ENCODE assay signal across 10 cellular contexts in the genomic region with DNA sequence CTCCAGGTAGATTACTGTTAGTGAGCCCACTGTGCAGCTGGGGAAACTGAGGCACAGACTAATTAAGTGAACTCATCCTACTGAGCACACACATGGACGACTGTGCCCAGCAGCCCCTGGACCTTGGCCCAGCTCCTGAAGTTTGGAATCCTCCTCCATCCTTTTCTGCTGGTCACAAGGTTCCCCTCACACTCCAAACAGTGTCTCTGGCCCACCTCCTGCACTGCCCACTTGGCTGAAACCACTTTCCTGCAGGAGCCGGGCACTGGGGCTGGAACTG. TPM values are rescaled to one million over a fixed set of nuclear protein-coding genes. Genes with fewer than 3 reads are reported as not detected.
DNase-seq lines count a peak whose midpoint lies in the region; ATAC-seq and TF ChIP-seq lines count a peak whose summit lies in the region.
"Had no signal": no experiment of that assay in that cellular context is flagged by ENCODE, and none has a peak within 500 bp of the region (broad histone marks: within the 10 kb centered on the region; RNA-seq: fewer than 3 reads in every experiment).

No MANE protein-coding gene starts in this region.

- no peak overlapping the region for H3K27ac Mint-ChIP-seq in activated T-helper 2 cell treated with anti-CD3 and anti-CD28 coated beads, Interferon-gamma antibody, Interleukin-2, Interleukin-4, amounts not matched to agents 10 μg/mL and 5 μg/mL and 100 μg/mL, durations not matched to agents 14 hours and 24 hours and 36 hours

- DNase-seq in fibroblast of lung (ENCODE audit: low read depth in 2 of 2) (no peak), psoas muscle (no peak), OCI-M1 (lab: John Stamatoyannopoulos, UW) (no peak)
- no peak for DNase-seq in activated T-helper 2 cell treated with anti-CD3 and anti-CD28 coated beads, Interferon-gamma antibody, Interleukin-2, Interleukin-4, amounts not matched to agents 10 μg/mL and 5 μg/mL and 100 μg/mL, durations not matched to agents 14 hours and 24 hours and 36 hours (ENCODE audit: low spot score)
- no peak for DNase-seq in activated CD8-positive, alpha-beta memory T cell treated with anti-CD3 and anti-CD28 coated beads for 24 hours
- DNase-seq: activated T-cell treated with anti-CD3 and anti-CD28 coated beads, Interleukin-2, amount 50 U/mL, for 72 hours; stimulated activated CD4-positive, alpha-beta T cell treated with anti-CD3 and anti-CD28 coated beads, Interleukin-15, amount 100 ng/mL, for 24 hours had no signal

- H3K4me2 ChIP-seq in BLaER1: peak overlapping the region; percentile 100
- peak overlapping the region; percentile 82 for H3K4me2 ChIP-seq in fibroblast of lung (ENCODE audit: extremely low read depth, insufficient read depth, low read length)

- 0 out of 2 replicates have a peak overlapping the region, but pooled peaks have one; percentile 89 for H3K9ac ChIP-seq in BLaER1
- H3K9ac ChIP-seq in fibroblast of lung (ENCODE audit: insufficient read depth, low read length): peak overlapping the region; percentile 52

- H3K9me3 Mint-ChIP-seq in activated T-helper 2 cell treated with anti-CD3 and anti-CD28 coated beads, Interferon-gamma antibody, Interleukin-2, Interleukin-4, amounts not matched to agents 10 μg/mL and 5 μg/mL and 100 μg/mL, durations not matched to agents 14 hours and 24 hours and 36 hours: no peaks in the 10 kb centered on the region
- H3K9me3 Mint-ChIP-seq: activated T-cell treated with anti-CD3 and anti-CD28 coated beads, Interleukin-2, amount 50 U/mL, for 72 hours had no signal

- no peak for TF ChIP-seq CTCF in WI38 (IDR thresholded peaks at IDR 0.05; ENCODE audit: low read depth, low read length)
- TF ChIP-seq CTCF in fibroblast of lung (conservative IDR thresholded peaks at IDR 0.05 in 1 of 2, IDR thresholded peaks at IDR 0.05 in 1 of 2; ENCODE audit: low read depth in 1 of 2, low read length in 2 of 2): no peak
- no peak for TF ChIP-seq CTCF in psoas muscle (IDR thresholded peaks at IDR 0.05)

- peaks cover 10% of the 10 kb centered on the region for H3K36me3 ChIP-seq in BLaER1
- no peaks in the 10 kb centered on the region for H3K36me3 ChIP-seq in fibroblast of lung (ENCODE audit: control insufficient read depth, insufficient read depth, low read length)
- no peaks in the 10 kb centered on the region for H3K36me3 ChIP-seq in psoas muscle (ENCODE audit: insufficient read depth in 1 of 2, low read depth in 1 of 2)

- 11 to 16% (median 13%) methylated on average over 2 of the region's 2 CpGs for WGBS in psoas muscle, 3 donors

- peaks cover 94% of the 10 kb centered on the region for H3K4me1 ChIP-seq in BLaER1
- H3K4me1 ChIP-seq in fibroblast of lung (ENCODE audit: control insufficient read depth, extremely low read depth, insufficient read depth, low read length): peaks cover 25% of the 10 kb centered on the region
- H3K4me1 ChIP-seq in psoas muscle: peaks cover 55% of the 10 kb centered on the region

- H4K20me1 ChIP-seq in BLaER1 (peaks cover 54% of the 10 kb centered on the region), fibroblast of lung (ENCODE audit: control insufficient read depth, extremely low read depth, insufficient read depth, low read length) (no peaks in the 10 kb centered on the region)

- no peaks in the 10 kb centered on the region for H3K27me3 Mint-ChIP-seq in activated T-helper 2 cell treated with anti-CD3 and anti-CD28 coated beads, Interferon-gamma antibody, Interleukin-2, Interleukin-4, amounts not matched to agents 10 μg/mL and 5 μg/mL and 100 μg/mL, durations not matched to agents 14 hours and 24 hours and 36 hours (ENCODE audit: low read depth)

- intact Hi-C loops in psoas muscle (cut with DNase I): no loop called here
- intact Hi-C loops in activated T-helper 2 cell treated with anti-CD3 and anti-CD28 coated beads, Interferon-gamma antibody, Interleukin-2, Interleukin-4, amounts not matched to agents 10 μg/mL and 5 μg/mL and 100 μg/mL, durations not matched to agents 14 hours and 24 hours and 36 hours (cut with micrococcal nuclease): loop anchor here (5.0 kb wide), 1 partner anchor 310 kb away; no protein-coding TSS in a partner anchor

- H3K4me3 ChIP-seq in BLaER1: no peak overlapping the region
- H3K4me3 ChIP-seq in WI38 (ENCODE audit: low read depth, low read length): peak overlapping the region; percentile 37
- no peak overlapping the region for H3K4me3 ChIP-seq in fibroblast of lung (replicated peaks in 1 of 4; ENCODE audit: control extremely low read depth in 1 of 4, insufficient read depth in 1 of 4, low read depth in 3 of 4, low read length in 4 of 4)
- H3K4me3 ChIP-seq in psoas muscle: peak overlapping the region; percentile 55

- no peaks in the 10 kb centered on the region for H3K79me2 ChIP-seq in fibroblast of lung (ENCODE audit: control insufficient read depth, insufficient read depth, low read length)

- peaks cover 9% of the 10 kb centered on the region for H3K36me3 Mint-ChIP-seq in activated T-helper 2 cell treated with anti-CD3 and anti-CD28 coated beads, Interferon-gamma antibody, Interleukin-2, Interleukin-4, amounts not matched to agents 10 μg/mL and 5 μg/mL and 100 μg/mL, durations not matched to agents 14 hours and 24 hours and 36 hours (ENCODE audit: low read depth)

- no peaks in the 10 kb centered on the region for H3K9me3 ChIP-seq in BLaER1
- H3K9me3 ChIP-seq in fibroblast of lung (ENCODE audit: control insufficient read depth, insufficient read depth, low read depth, low read length): no peaks in the 10 kb centered on the region
- H3K9me3 ChIP-seq in psoas muscle: no peaks in the 10 kb centered on the region

- no peak overlapping the region for H3K4me3 Mint-ChIP-seq in activated T-helper 2 cell treated with anti-CD3 and anti-CD28 coated beads, Interferon-gamma antibody, Interleukin-2, Interleukin-4, amounts not matched to agents 10 μg/mL and 5 μg/mL and 100 μg/mL, durations not matched to agents 14 hours and 24 hours and 36 hours (ENCODE audit: low read depth)
- H3K4me3 Mint-ChIP-seq: activated T-cell treated with anti-CD3 and anti-CD28 coated beads, Interleukin-2, amount 50 U/mL, for 72 hours had no signal

- no peak for ATAC-seq in psoas muscle
- no peak for ATAC-seq in HG03457 (IDR thresholded peaks at IDR 0.05; ENCODE audit: unreplicated experiment)
- ATAC-seq: activated T-cell treated with anti-CD3 and anti-CD28 coated beads, Interleukin-2, amount 50 U/mL, for 72 hours had no signal

- peaks cover 33% of the 10 kb centered on the region for H3K4me1 Mint-ChIP-seq in activated T-helper 2 cell treated with anti-CD3 and anti-CD28 coated beads, Interferon-gamma antibody, Interleukin-2, Interleukin-4, amounts not matched to agents 10 μg/mL and 5 μg/mL and 100 μg/mL, durations not matched to agents 14 hours and 24 hours and 36 hours (ENCODE audit: low read depth)

- H2AFZ ChIP-seq in fibroblast of lung (ENCODE audit: low read length): peak overlapping the region; percentile 72

- H3K27me3 ChIP-seq in BLaER1: no peaks in the 10 kb centered on the region
- H3K27me3 ChIP-seq in fibroblast of lung (ENCODE audit: control insufficient read depth, insufficient read depth, low read length): no peaks in the 10 kb centered on the region
- no peaks in the 10 kb centered on the region for H3K27me3 ChIP-seq in psoas muscle (ENCODE audit: insufficient read depth in 3 of 3, low read length in 2 of 3)

- peak overlapping the region; percentile 65; the same call in 1 of the 2 replicates for H3K27ac ChIP-seq in BLaER1
- peak overlapping the region; percentile 69 for H3K27ac ChIP-seq in fibroblast of lung (ENCODE audit: insufficient read depth, low read length)
- H3K27ac ChIP-seq in psoas muscle: peak overlapping the region; percentile 94

RNA-seq across cellular contexts. Expression of a gene that starts 3.6 kb away (rescaled TPM):
- 3.9 and 5.1 TPM in 2 replicates for total RNA-seq in fibroblast of lung
- polyA plus RNA-seq in fibroblast of lung: 0.94 and 1.7 TPM in 2 replicates
- polyA plus RNA-seq in fibroblast of lung (2012): 2.8 TPM in 2 replicates
- polyA minus RNA-seq in fibroblast of lung (ENCODE audit: low replicate concordance): 2.4 and 3.9 TPM in 2 replicates
- 10 to 100 TPM in 3 of 4 donors, 1 to 10 TPM in 1; 6.6 to 23.1 (median 12.4) TPM for total RNA-seq in psoas muscle
- polyA plus RNA-seq in psoas muscle: 10 to 100 TPM; 11.2 to 14.7 (median 13.9) TPM
- 45.3 and 48.5 TPM in 2 replicates for total RNA-seq in activated T-helper 2 cell treated with anti-CD3 and anti-CD28 coated beads, Interferon-gamma antibody, Interleukin-2, Interleukin-4, amounts not matched to agents 10 μg/mL and 5 μg/mL and 100 μg/mL, durations not matched to agents 14 hours and 24 hours and 36 hours

RNA-seq across cellular contexts. Expression of a gene that starts 30.2 kb away (rescaled TPM):
- total RNA-seq in fibroblast of lung (not detected in 2 replicates), psoas muscle (not detected)
- polyA plus RNA-seq in fibroblast of lung (not detected in 2 replicates), psoas muscle (under 1 TPM in 2 of 3 donors, not detected in 1; 0.09 to 0.13 TPM)
- not detected in 2 replicates for polyA plus RNA-seq in fibroblast of lung (2012)
- polyA minus RNA-seq in fibroblast of lung (ENCODE audit: low replicate concordance): not detected in 2 replicates
- 0.18 TPM in 1 of 2 replicates, not detected in the other for total RNA-seq in activated T-helper 2 cell treated with anti-CD3 and anti-CD28 coated beads, Interferon-gamma antibody, Interleukin-2, Interleukin-4, amounts not matched to agents 10 μg/mL and 5 μg/mL and 100 μg/mL, durations not matched to agents 14 hours and 24 hours and 36 hours
- total RNA-seq: activated T-cell treated with anti-CD3 and anti-CD28 coated beads, Interleukin-2, amount 50 U/mL, for 72 hours had no signal

RNA-seq across cellular contexts. Expression of a gene that starts 39.9 kb away (rescaled TPM):
- total RNA-seq in fibroblast of lung: 12.4 and 19.5 TPM in 2 replicates
- 9.1 and 10.0 TPM in 2 replicates for polyA plus RNA-seq in fibroblast of lung
- polyA plus RNA-seq in fibroblast of lung (2012): 19.9 and 25.0 TPM in 2 replicates
- 15.1 and 19.0 TPM in 2 replicates for polyA minus RNA-seq in fibroblast of lung (ENCODE audit: low replicate concordance)
- total RNA-seq in psoas muscle: 10 to 100 TPM in 3 of 4 donors, 1 to 10 TPM in 1; 9.5 to 14.6 (median 11.9) TPM
- 10 to 100 TPM in 1 of 3 donors, 1 to 10 TPM in 2; 6.4 to 12.6 (median 8.1) TPM for polyA plus RNA-seq in psoas muscle
- total RNA-seq in activated T-helper 2 cell treated with anti-CD3 and anti-CD28 coated beads, Interferon-gamma antibody, Interleukin-2, Interleukin-4, amounts not matched to agents 10 μg/mL and 5 μg/mL and 100 μg/mL, durations not matched to agents 14 hours and 24 hours and 36 hours: not detected in 2 replicates

RNA-seq across cellular contexts. Expression of a gene that starts 42.2 kb away (rescaled TPM):
- total RNA-seq in fibroblast of lung: 4.1 and 4.3 TPM in 2 replicates
- 0.72 and 0.89 TPM in 2 replicates for polyA plus RNA-seq in fibroblast of lung
- 1.1 and 2.0 TPM in 2 replicates for polyA plus RNA-seq in fibroblast of lung (2012)
- not detected in 2 replicates for polyA minus RNA-seq in fibroblast of lung (ENCODE audit: low replicate concordance)
- 1 to 10 TPM in 2 of 4 donors, under 1 TPM in 2; 0.18 to 1.7 (median 1.0) TPM for total RNA-seq in psoas muscle
- 1 to 10 TPM; 1.2 to 1.6 (median 1.3) TPM for polyA plus RNA-seq in psoas muscle
- total RNA-seq in activated T-helper 2 cell treated with anti-CD3 and anti-CD28 coated beads, Interferon-gamma antibody, Interleukin-2, Interleukin-4, amounts not matched to agents 10 μg/mL and 5 μg/mL and 100 μg/mL, durations not matched to agents 14 hours and 24 hours and 36 hours: not detected in 2 replicates

RNA-seq across cellular contexts. Expression of a gene that starts 44.7 kb away (rescaled TPM):
- total RNA-seq in fibroblast of lung (9.2 and 12.4 TPM in 2 replicates), psoas muscle (10 to 100 TPM; 37.3 to 45.5 (median 39.7) TPM)
- polyA plus RNA-seq in fibroblast of lung (10.8 and 11.5 TPM in 2 replicates), psoas muscle (10 to 100 TPM; 11.6 to 23.9 (median 12.3) TPM)
- 10.2 and 13.1 TPM in 2 replicates for polyA plus RNA-seq in fibroblast of lung (2012)
- 119 and 153 TPM in 2 replicates for polyA minus RNA-seq in fibroblast of lung (ENCODE audit: low replicate concordance)
- total RNA-seq in activated T-helper 2 cell treated with anti-CD3 and anti-CD28 coated beads, Interferon-gamma antibody, Interleukin-2, Interleukin-4, amounts not matched to agents 10 μg/mL and 5 μg/mL and 100 μg/mL, durations not matched to agents 14 hours and 24 hours and 36 hours: 46.0 and 46.5 TPM in 2 replicates

Comparison
In these comparisons a context has a peak if more than half of its experiments do, and no peak if none do; other contexts are left out.
1. H3K4me3 ChIP-seq: peak in WI38 (single experiment) and psoas muscle (single experiment); none in BLaER1 (single experiment) and fibroblast of lung (0 of 4).
2. Peak in every context shown above with its lines, with median percentiles within 50 percentile points of each other: H3K27ac ChIP-seq.